Comparison of ENCODE assay signal across 8 cellular contexts in genomic region chr9:130461218-130461630, GRCh38. TPM values are rescaled to one million over a fixed set of nuclear protein-coding genes. Genes with fewer than 3 reads are reported as not detected.
DNase-seq lines count a peak whose midpoint lies in the region; ATAC-seq and TF ChIP-seq lines count a peak whose summit lies in the region.

No MANE protein-coding gene starts in this region.

- no peak overlapping the region for H3K56ac ChIP-seq in H9 (ENCODE audit: insufficient read length, low read depth, low read length)

- no peak overlapping the region for H4K5ac ChIP-seq in H9 (ENCODE audit: insufficient read length, low read depth, low read length)

- WGBS in H9 (ENCODE audit: extremely low coverage, insufficient read length, low lambda C conversion rate): no CpG with 5 or more reads among the region's 22 CpGs

- H2BK5ac ChIP-seq in H9 (ENCODE audit: insufficient read length, low read length): no peak overlapping the region

- no peaks in the 10 kb centered on the region for H3K23me2 ChIP-seq in H9 (ENCODE audit: insufficient read length, low read depth, low read length, poor library complexity, severe bottlenecking)

- H2BK20ac ChIP-seq in H9 (ENCODE audit: low read depth, low read length, poor library complexity, severe bottlenecking): no peak overlapping the region

- no peak overlapping the region for H4K91ac ChIP-seq in H9 (ENCODE audit: insufficient read length, low read depth, low read length)

- H3K4ac ChIP-seq in H9 (ENCODE audit: low read depth, low read length): no peak overlapping the region

- H3K9me3 Mint-ChIP-seq in H9: no peaks in the 10 kb centered on the region

- H3K79me2 ChIP-seq in H9 (ENCODE audit: insufficient read depth, low read length): no peaks in the 10 kb centered on the region

- no peak overlapping the region for H3K14ac ChIP-seq in H9 (ENCODE audit: insufficient read depth, low read length)

- peaks cover 3 to 11% (median 6%) of the 10 kb centered on the region in 3 experiments; a peak in 5 of 7 replicates for H3K36me3 Mint-ChIP-seq in H9 (ENCODE audit: insufficient read depth in 1 of 3, low read depth in 3 of 3)

- H3K18ac ChIP-seq in H9 (ENCODE audit: insufficient read length, low read depth, low read length): no peak overlapping the region

- no peak overlapping the region for H2BK15ac ChIP-seq in H9 (ENCODE audit: low read depth, low read length)

- DNase-seq in Ammon's horn (ENCODE audit: low spot score): peak; percentile 50
- DNase-seq in H9: peak; percentile 81
- peak; percentile 21 for DNase-seq in RPMI7951 (ENCODE audit: low read depth)
- peak; percentile 44 for DNase-seq in activated effector memory CD4-positive, alpha-beta T cell treated with Interleukin-2 at 50 U/mL for 16 hours
- DNase-seq in globus pallidus (ENCODE audit: low spot score): peak; percentile 21
- DNase-seq in retina: peak; percentile 85

- ATAC-seq in HG03378 (IDR thresholded peaks at IDR 0.05; ENCODE audit: unreplicated experiment) (no peak), HG03460 (IDR thresholded peaks at IDR 0.05; ENCODE audit: unreplicated experiment) (no peak)

- H3K9me3 ChIP-seq in H9 (ENCODE audit: control insufficient read depth, low read depth, low read length): no peaks in the 10 kb centered on the region

- no peaks in the 10 kb centered on the region for H4K20me1 ChIP-seq in H9 (ENCODE audit: control insufficient read depth, insufficient read depth, insufficient read length)

- no peaks in the 10 kb centered on the region for H3K79me1 ChIP-seq in H9 (ENCODE audit: insufficient read depth, low read depth, low read length, poor library complexity, severe bottlenecking)

- no peak overlapping the region for H2BK120ac ChIP-seq in H9 (ENCODE audit: low read depth, low read length, poor library complexity, severe bottlenecking)

- no peak overlapping the region for H3T11ph ChIP-seq in H9 (ENCODE audit: low read length)

- no peak overlapping the region for H2AFZ ChIP-seq in H9 (ENCODE audit: low read length)

- no peak overlapping the region for H2AK5ac ChIP-seq in H9 (ENCODE audit: insufficient read length, low read length)

- no peak overlapping the region for H3K23ac ChIP-seq in H9 (ENCODE audit: insufficient read length, low read depth, low read length)

- H3K9ac ChIP-seq in H9 (ENCODE audit: extremely low read depth, insufficient read length, low read length): no peak overlapping the region

- no peaks in the 10 kb centered on the region for H3K4me1 ChIP-seq in H9 (ENCODE audit: insufficient read depth, low read length)

- H3K27ac Mint-ChIP-seq in H9: no peak overlapping the region; a peak in 1 of 7 replicates

- no peak overlapping the region for H3K4me2 ChIP-seq in H9 (ENCODE audit: insufficient read depth, insufficient read length, low read length)

- no peak overlapping the region for H3K4me3 Mint-ChIP-seq in H9

- H2BK12ac ChIP-seq in H9 (ENCODE audit: insufficient read length, low read depth, low read length): no peak overlapping the region

- peaks cover 0 to 9% of the 10 kb centered on the region in 2 experiments; a peak in 1 of 4 replicates for H3K4me1 Mint-ChIP-seq in H9

- H3K27ac ChIP-seq in H9 (ENCODE audit: insufficient read length, low read depth, low read length): no peak overlapping the region

- H3K27me3 ChIP-seq in H9 (ENCODE audit: insufficient read depth, low read length): no peaks in the 10 kb centered on the region

- peak; percentile 98 for TF ChIP-seq CTCF in H9 (conservative IDR thresholded peaks at IDR 0.05)

- H4K8ac ChIP-seq in H9 (replicated peaks; ENCODE audit: insufficient read length, low read depth, low read length): no peak overlapping the region

- H3K27me3 Mint-ChIP-seq in H9 (ENCODE audit: low read depth): no peaks in the 10 kb centered on the region

RNA-seq across cellular contexts. Expression of gene ASS1, which starts 16.5 kb away (rescaled TPM):
- total RNA-seq in H9 (2021): 118 and 122 TPM in 2 replicates
- 247 and 249 TPM in 2 replicates for total RNA-seq in RPMI7951 (2014; rRNA removed; shearing (Covaris generic))

Comparison
In these comparisons a context has a peak if more than half of its experiments do, and no peak if none do; other contexts are left out.
1. DNase-seq: peak in every context shown above with its lines; median percentile 85 in retina; 81 in H9; 50 in Ammon's horn; 44 in activated effector memory CD4-positive, alpha-beta T cell treated with Interleukin-2 at 50 U/mL for 16 hours; 21 in RPMI7951; 21 in globus pallidus.